8 cellular contexts compared by ENCODE assay signal in genomic region chr7:115008465-115009114, GRCh38.
DNase-seq lines count a peak whose midpoint lies in the region; ATAC-seq and TF ChIP-seq lines count a peak whose summit lies in the region.

No MANE protein-coding gene starts in this region.

- no peak for TF ChIP-seq EP300 in esophagus muscularis mucosa (IDR thresholded peaks at IDR 0.05)
- TF ChIP-seq EP300 in sigmoid colon (IDR thresholded peaks at IDR 0.05), result no peak

- peak; percentile 46 for ATAC-seq in GM21526 (IDR thresholded peaks at IDR 0.05; ENCODE audit: low FRiP score, unreplicated experiment)

- no peaks in the 10 kb centered on the region for H3K27me3 ChIP-seq in esophagus muscularis mucosa
- H3K27me3 ChIP-seq in sigmoid colon, result no peaks in the 10 kb centered on the region

- no peak for TF ChIP-seq CTCF in esophagus muscularis mucosa (IDR thresholded peaks at IDR 0.05)
- TF ChIP-seq CTCF in sigmoid colon (IDR thresholded peaks at IDR 0.05), result no peak

- no peaks in the 10 kb centered on the region for H3K9me3 ChIP-seq in esophagus muscularis mucosa
- no peaks in the 10 kb centered on the region for H3K9me3 ChIP-seq in sigmoid colon

- H3K27ac ChIP-seq in esophagus muscularis mucosa (replicated peaks in 1 of 4) (peak overlapping the region; percentile 56 to 68 (median 64)), sigmoid colon (peak overlapping the region; percentile 48 to 72 (median 55))

- H3K36me3 ChIP-seq in esophagus muscularis mucosa (no peaks in the 10 kb centered on the region), sigmoid colon (no peaks in the 10 kb centered on the region)

- H3K4me1 ChIP-seq in esophagus muscularis mucosa (peaks cover 25 to 46% (median 39%) of the 10 kb centered on the region in 4 donors), sigmoid colon (peaks cover 0 to 34% (median 32%) of the 10 kb centered on the region in 4 donors)

- TF ChIP-seq POLR2A in esophagus muscularis mucosa (IDR thresholded peaks at IDR 0.05; ENCODE audit: low read depth), result no peak
- no peak for TF ChIP-seq POLR2A in sigmoid colon (IDR thresholded peaks at IDR 0.05)

- intact Hi-C loops in esophagus muscularis mucosa (cut with DNase I) (loop anchor here (5.0 kb wide), 1 partner anchor 86 kb away; the partner anchor contains the start of gene MDFIC), sigmoid colon (cut with DNase I) (loop anchor here (5.0 kb wide), 1 partner anchor 86 kb away; the partner anchor contains the start of gene MDFIC)

- 43% methylated on average over 8 of the region's 8 CpGs for WGBS in esophagus muscularis mucosa
- 53 to 79% methylated on average over 8 of the region's 8 CpGs for WGBS in sigmoid colon, 2 donors

- DNase-seq in D341Med (ENCODE audit: low spot score) (peak; percentile 30), KBM-7 (peak; percentile 40), esophagus muscularis mucosa (ENCODE audit: extremely low spot score) (peak; percentile 93), sigmoid colon (peak; percentile 83), SW 1271 (lab: John Stamatoyannopoulos, UW) (no peak), KG1 (lab: John Stamatoyannopoulos, UW) (no peak), GDM1 (lab: John Stamatoyannopoulos, UW) (no peak)

- peak overlapping the region in 1 of 4 donors; percentile 4 for H3K4me3 ChIP-seq in esophagus muscularis mucosa
- no peak overlapping the region for H3K4me3 ChIP-seq in sigmoid colon

- in situ Hi-C loops in KBM-7 (cut with MboI; ENCODE audit: low pct_unique_long_range_greater_than_20kb, low sequenced_read_pairs), result no loop called here

Comparison
In these comparisons a context has a peak if more than half of its experiments do, and no peak if none do; other contexts are left out.
1. DNase-seq: peak in D341Med (single experiment), KBM-7 (single experiment), esophagus muscularis mucosa (single experiment) and sigmoid colon (single experiment); none in SW 1271 (0 of 2), KG1 (single experiment) and GDM1 (single experiment).